ENCODE assay signal across 30 cellular contexts in genomic region chr14:21205026-21205677, GRCh38. TPM values are rescaled to one million over a fixed set of nuclear protein-coding genes. Genes with fewer than 3 reads are reported as not detected.
A peak's percentile ranks its signal among the peaks of the same experiment; 100 is the strongest.
DNase-seq lines count a peak whose midpoint lies in the region; ATAC-seq and TF ChIP-seq lines count a peak whose summit lies in the region.
"Had no signal": no experiment of that assay in that cellular context is flagged by ENCODE, and none has a peak within 500 bp of the region (broad histone marks: within the 10 kb centered on the region; RNA-seq: fewer than 3 reads in every experiment).

No MANE protein-coding gene starts in this region.

- H3K4me3 ChIP-seq in cardiac muscle cell: no peak overlapping the region
- no peak overlapping the region for H3K4me3 ChIP-seq in heart left ventricle
- no peak overlapping the region for H3K4me3 ChIP-seq in Karpas-422 (ENCODE audit: low read length)
- H3K4me3 ChIP-seq in neural progenitor cell: no peak overlapping the region
- H3K4me3 ChIP-seq: upper lobe of left lung had no signal

- no peaks in the 10 kb centered on the region for H3K9me3 ChIP-seq in cardiac muscle cell (ENCODE audit: low read depth)
- H3K9me3 ChIP-seq in heart left ventricle: no peaks in the 10 kb centered on the region
- H3K9me3 ChIP-seq in Karpas-422 (ENCODE audit: low read length): no peaks in the 10 kb centered on the region
- no peaks in the 10 kb centered on the region for H3K9me3 ChIP-seq in neural progenitor cell (ENCODE audit: low read depth)
- H3K9me3 ChIP-seq: BE2C, upper lobe of left lung had no signal

- H3K4me3 Mint-ChIP-seq in activated naive CD8-positive, alpha-beta T cell treated with anti-CD3 and anti-CD28 coated beads for 36 hours: no peak overlapping the region
- no peak overlapping the region for H3K4me3 Mint-ChIP-seq in neural progenitor cell
- H3K4me3 Mint-ChIP-seq: CD8-positive, alpha-beta memory T cell; central memory CD8-positive, alpha-beta T cell; effector memory CD8-positive, alpha-beta T cell; mesothelial cell of epicardium; naive B cell; stimulated activated effector memory CD8-positive, alpha-beta T cell treated with anti-CD3 and anti-CD28 coated beads, Interleukin-12 subunit alpha, Interleukin-12 subunit beta, amount 100 ng/mL, for 72 hours; T-helper 1 cell treated with Interleukin-12 subunit alpha and Interleukin-12 subunit beta and Interleukin-4 antibody, amounts not matched to agents 30 μg/mL and 1 μg/mL, for 36 hours had no signal

- intact Hi-C loops in heart left ventricle (cut with DNase I): no loop called here

- H3K27me3 Mint-ChIP-seq in activated naive CD8-positive, alpha-beta T cell treated with anti-CD3 and anti-CD28 coated beads for 36 hours: no peaks in the 10 kb centered on the region
- H3K27me3 Mint-ChIP-seq in neural progenitor cell (ENCODE audit: insufficient read depth, low read depth): peaks cover 2% of the 10 kb centered on the region
- H3K27me3 Mint-ChIP-seq: CD8-positive, alpha-beta memory T cell; central memory CD8-positive, alpha-beta T cell; effector memory CD8-positive, alpha-beta T cell; naive B cell had no signal

- H3K27ac Mint-ChIP-seq in activated naive CD8-positive, alpha-beta T cell treated with anti-CD3 and anti-CD28 coated beads for 36 hours: peak overlapping the region; percentile 62
- no peak overlapping the region for H3K27ac Mint-ChIP-seq in neural progenitor cell
- H3K27ac Mint-ChIP-seq: T-helper 1 cell treated with Interleukin-12 subunit alpha and Interleukin-12 subunit beta and Interleukin-4 antibody, amounts not matched to agents 30 μg/mL and 1 μg/mL, for 36 hours had no signal

- no peak for ATAC-seq in heart left ventricle
- ATAC-seq in HG02885 (IDR thresholded peaks at IDR 0.05; ENCODE audit: poor library complexity, unreplicated experiment): no peak
- no peak for ATAC-seq in HG03108 (IDR thresholded peaks at IDR 0.05; ENCODE audit: unreplicated experiment)
- ATAC-seq: effector memory CD8-positive, alpha-beta T cell; HCT116; PC-3; stimulated activated effector memory CD8-positive, alpha-beta T cell treated with anti-CD3 and anti-CD28 coated beads, Interleukin-12 subunit alpha, Interleukin-12 subunit beta, amount 100 ng/mL, for 72 hours had no signal

- H3K27me3 ChIP-seq in cardiac muscle cell (no peaks in the 10 kb centered on the region), heart left ventricle (no peaks in the 10 kb centered on the region), Karpas-422 (ENCODE audit: low read length) (no peaks in the 10 kb centered on the region), neural progenitor cell (no peaks in the 10 kb centered on the region)
- H3K27me3 ChIP-seq: BE2C, upper lobe of left lung had no signal

- H3K9ac ChIP-seq in Karpas-422 (ENCODE audit: low read length) (no peak overlapping the region), neural progenitor cell (no peak overlapping the region)

- H2AFZ ChIP-seq in Karpas-422 (ENCODE audit: low read length) (no peak overlapping the region), neural progenitor cell (replicated peaks) (no peak overlapping the region)

- H3K36me3 Mint-ChIP-seq in activated naive CD8-positive, alpha-beta T cell treated with anti-CD3 and anti-CD28 coated beads for 36 hours: peaks cover 64% of the 10 kb centered on the region
- H3K36me3 Mint-ChIP-seq in neural progenitor cell: peaks cover 53% of the 10 kb centered on the region

- no peaks in the 10 kb centered on the region for H3K9me2 ChIP-seq in Karpas-422 (replicated peaks; ENCODE audit: insufficient read depth, low read length)

- H3F3A ChIP-seq in neural progenitor cell (ENCODE audit: low read depth): peaks cover 98% of the 10 kb centered on the region

- H3K4me1 Mint-ChIP-seq in activated naive CD8-positive, alpha-beta T cell treated with anti-CD3 and anti-CD28 coated beads for 36 hours: peaks cover 43% of the 10 kb centered on the region
- H3K4me1 Mint-ChIP-seq in neural progenitor cell: peaks cover 7% of the 10 kb centered on the region
- H3K4me1 Mint-ChIP-seq: mesothelial cell of epicardium had no signal

- H3K4me2 ChIP-seq in Karpas-422 (ENCODE audit: low read depth, low read length, poor library complexity, severe bottlenecking): no peak overlapping the region
- no peak overlapping the region for H3K4me2 ChIP-seq in neural progenitor cell

- H3K27ac ChIP-seq in cardiac muscle cell: peak overlapping the region; percentile 63
- no peak overlapping the region for H3K27ac ChIP-seq in heart left ventricle
- H3K27ac ChIP-seq in Karpas-422 (ENCODE audit: low read length): no peak overlapping the region
- H3K27ac ChIP-seq in neural progenitor cell: peak overlapping the region; percentile 31
- H3K27ac ChIP-seq: upper lobe of left lung had no signal

- no peaks in the 10 kb centered on the region for H3K9me3 Mint-ChIP-seq in activated naive CD8-positive, alpha-beta T cell treated with anti-CD3 and anti-CD28 coated beads for 36 hours
- no peaks in the 10 kb centered on the region for H3K9me3 Mint-ChIP-seq in neural progenitor cell
- H3K9me3 Mint-ChIP-seq: CD8-positive, alpha-beta memory T cell; central memory CD8-positive, alpha-beta T cell; effector memory CD8-positive, alpha-beta T cell; mesothelial cell of epicardium; naive B cell; stimulated activated effector memory CD8-positive, alpha-beta T cell treated with anti-CD3 and anti-CD28 coated beads, Interleukin-12 subunit alpha, Interleukin-12 subunit beta, amount 100 ng/mL, for 72 hours; T-helper 1 cell treated with Interleukin-12 subunit alpha and Interleukin-12 subunit beta and Interleukin-4 antibody, amounts not matched to agents 30 μg/mL and 1 μg/mL, for 36 hours had no signal

- peaks cover 86% of the 10 kb centered on the region for H4K20me1 ChIP-seq in Karpas-422 (ENCODE audit: insufficient read depth, low read depth, low read length)
- peaks cover 88% of the 10 kb centered on the region for H4K20me1 ChIP-seq in neural progenitor cell (ENCODE audit: low read depth)

- peaks cover 29% of the 10 kb centered on the region for H3K36me3 ChIP-seq in cardiac muscle cell
- peaks cover 0 to 67% (median 53%) of the 10 kb centered on the region in 9 donors for H3K36me3 ChIP-seq in heart left ventricle
- peaks cover 53% of the 10 kb centered on the region for H3K36me3 ChIP-seq in Karpas-422 (ENCODE audit: insufficient read depth, low read length)
- H3K36me3 ChIP-seq in neural progenitor cell: peaks cover 18% of the 10 kb centered on the region

- TF ChIP-seq CTCF in cardiac muscle cell (IDR thresholded peaks at IDR 0.05; ENCODE audit: low read depth, low read length) (no peak), heart left ventricle (IDR thresholded peaks at IDR 0.05) (no peak), neural progenitor cell (IDR thresholded peaks at IDR 0.05) (no peak)

- DNase-seq in cardiac muscle cell (ENCODE audit: low read depth in 1 of 2, low spot score in 1 of 2): no peak
- DNase-seq in heart left ventricle: no peak
- peak; percentile 59 for DNase-seq in Karpas-422
- no peak for DNase-seq in activated naive CD8-positive, alpha-beta T cell treated with anti-CD3 and anti-CD28 coated beads for 36 hours
- DNase-seq in neural progenitor cell (ENCODE audit: low spot score): no peak
- no peak for DNase-seq in T-helper 1 cell
- DNase-seq: activated CD4-positive, alpha-beta T cell treated with anti-CD3 and anti-CD28 coated beads, Interleukin-2, amount 50 U/mL, for 48 hours; activated effector memory CD4-positive, alpha-beta T cell treated with Interleukin-2 at 50 U/mL for 16 hours; BE2C; CD8-positive, alpha-beta memory T cell; DMS 273 treated with DMSO at 0.1 percent for 48 hours; effector memory CD8-positive, alpha-beta T cell; erythroblast; KBM-7; naive B cell; NCI-H1105; NCI-H524; PC-3 had no signal

- no peak for TF ChIP-seq POLR2A in heart left ventricle (IDR thresholded peaks at IDR 0.05)

- H3K79me2 ChIP-seq in Karpas-422 (ENCODE audit: low read length): no peaks in the 10 kb centered on the region
- peaks cover 9% of the 10 kb centered on the region for H3K79me2 ChIP-seq in neural progenitor cell (ENCODE audit: low read depth)

- whole genome bisulfite sequencing in heart left ventricle, 4 donors: 85 to 88% (median 86%) methylated on average over 4 of the region's 4 CpGs

- H3K4me1 ChIP-seq in cardiac muscle cell (ENCODE audit: low read depth) (peaks cover 7% of the 10 kb centered on the region), heart left ventricle (peaks cover 0 to 6% (median 0%) of the 10 kb centered on the region in 12 donors), Karpas-422 (ENCODE audit: low read length) (peaks cover 3% of the 10 kb centered on the region; the same call in 1 of the 2 replicates), neural progenitor cell (peaks cover 38% of the 10 kb centered on the region)
- H3K4me1 ChIP-seq: BE2C had no signal

RNA-seq across cellular contexts. Expression of gene OR5AU1, which starts 49.3 kb away (rescaled TPM):
- total RNA-seq in cardiac muscle cell (not detected in 2 replicates), heart left ventricle (not detected), neural progenitor cell (ENCODE audit: low replicate concordance) (under 0.01 TPM in 1 of 2 replicates, not detected in the other)
- polyA plus RNA-seq in cardiac muscle cell (not detected in 2 replicates), heart left ventricle (not detected)
- not detected in 2 replicates for total RNA-seq in Karpas-422 (2014; rRNA removed; shearing (Covaris generic); ENCODE audit: low replicate concordance)
- total RNA-seq in activated naive CD8-positive, alpha-beta T cell treated with anti-CD3 and anti-CD28 coated beads for 36 hours: not detected
- total RNA-seq: CD8-positive, alpha-beta memory T cell; MCF 10A; mesothelial cell of epicardium; osteoblast; PC-3; skeletal muscle tissue; upper lobe of left lung had no signal
- polyA plus RNA-seq: adipose tissue; CD8-positive, alpha-beta memory T cell had no signal

Comparison
In these comparisons a context has a peak if more than half of its experiments do, and no peak if none do; other contexts are left out.
1. H3K27ac ChIP-seq: peak in cardiac muscle cell (single experiment) and neural progenitor cell (single experiment); none in heart left ventricle (0 of 12) and Karpas-422 (single experiment).